In genomic region chr14:68306265-68306933, GRCh38 we compare ENCODE assay signal across 11 cellular contexts.
DNase-seq lines count a peak whose midpoint lies in the region; ATAC-seq and TF ChIP-seq lines count a peak whose summit lies in the region.
"Had no signal": no experiment of that assay in that cellular context is flagged by ENCODE, and none has a peak within 500 bp of the region (broad histone marks: within the 10 kb centered on the region; RNA-seq: fewer than 3 reads in every experiment).

No MANE protein-coding gene starts in this region.

- TF ChIP-seq POLR2A in HCT116 (IDR thresholded peaks at IDR 0.05; ENCODE audit: borderline replicate concordance, extremely low read depth, insufficient read depth, insufficient read length) = no peak
- no peak for TF ChIP-seq POLR2A in sigmoid colon (IDR thresholded peaks at IDR 0.05)

- no peak overlapping the region for H3K4me3 Mint-ChIP-seq in chondrocyte (ENCODE audit: unreplicated experiment)

- ATAC-seq in GM18520 (IDR thresholded peaks at IDR 0.05; ENCODE audit: unreplicated experiment) = peak; percentile 83
- ATAC-seq in HCT116 = no peak
- no peak for ATAC-seq in HG02678 (IDR thresholded peaks at IDR 0.05; ENCODE audit: unreplicated experiment)

- peaks cover 35% of the 10 kb centered on the region for H3K4me1 Mint-ChIP-seq in chondrocyte (ENCODE audit: low read depth)

- no peak overlapping the region for H3K4me2 ChIP-seq in HCT116 (ENCODE audit: low read length)
- H3K4me2 ChIP-seq in OCI-LY3 (ENCODE audit: low read length) = peak overlapping the region; percentile 46

- H3K9ac ChIP-seq in HCT116 (ENCODE audit: low read length) (no peak overlapping the region), OCI-LY3 (ENCODE audit: low read length) (no peak overlapping the region)

- RAD21 ChIA-PET in HCT116 (lab: Charles Lee; ENCODE audit: low non-redundant PET in 1 of 2, low total read pairs in 2 of 2, uncharacterized antibody in 2 of 2, unreplicated experiment in 2 of 2) = no interaction called here

- H3K27ac Mint-ChIP-seq in chondrocyte (ENCODE audit: unreplicated experiment) = no peak overlapping the region

- H3K9me2 ChIP-seq in HCT116 (ENCODE audit: insufficient read depth) = no peaks in the 10 kb centered on the region

- TF ChIP-seq EP300 in sigmoid colon (IDR thresholded peaks at IDR 0.05) = no peak

- H3K36me3 Mint-ChIP-seq in chondrocyte (ENCODE audit: low read depth) = peaks cover 4% of the 10 kb centered on the region

- POLR2A ChIA-PET in HCT116 (lab: Charles Lee) = interaction anchor here (0.7 kb wide), 1 partner anchor 56 kb away, joined by 3 read pairs; no protein-coding TSS in a partner anchor

- TF ChIP-seq CTCF in HCT116 (IDR thresholded peaks at IDR 0.05 in 2 of 3, conservative IDR thresholded peaks at IDR 0.05 in 1 of 3; ENCODE audit: borderline replicate concordance in 1 of 3, insufficient read depth in 1 of 3, low read depth in 2 of 3, low read length in 2 of 3) = no peak
- TF ChIP-seq CTCF in OCI-LY3 (IDR thresholded peaks at IDR 0.05; ENCODE audit: low read depth, low read length) = no peak
- no peak for TF ChIP-seq CTCF in sigmoid colon (IDR thresholded peaks at IDR 0.05)
- no peak for TF ChIP-seq CTCF in chondrocyte (IDR thresholded peaks at IDR 0.05)

- DNase-seq in HCT116 (ENCODE audit: low read depth, low spot score) (no peak), sigmoid colon (no peak), chondrocyte (ENCODE audit: low spot score) (no peak), OCI-M2 (lab: John Stamatoyannopoulos, UW; ENCODE audit: unreplicated experiment) (no peak)
- no peak for DNase-seq in activated CD4-positive, CD25-positive, alpha-beta regulatory T cell treated with anti-CD3 and anti-CD28 coated beads, Interleukin-2, amount 50 U/mL, for 72 hours
- DNase-seq: activated gamma-delta T cell; stimulated activated CD4-positive, alpha-beta T cell treated with anti-CD3 and anti-CD28 coated beads, Interleukin-2, amount 100 ng/mL, for 48 hours; T-helper 9 cell had no signal

- H2AFZ ChIP-seq in HCT116 (ENCODE audit: low read depth, low read length, poor library complexity, severe bottlenecking) (no peak overlapping the region), OCI-LY3 (ENCODE audit: low read depth, low read length) (no peak overlapping the region)

- H3K4me1 ChIP-seq in HCT116 (ENCODE audit: control insufficient read depth in 1 of 2, insufficient read depth in 2 of 2, low read length in 2 of 2) = peaks cover 13 to 25% of the 10 kb centered on the region in 2 experiments; a peak in 3 of 4 replicates
- peaks cover 47% of the 10 kb centered on the region for H3K4me1 ChIP-seq in OCI-LY3 (ENCODE audit: low read length)
- H3K4me1 ChIP-seq in sigmoid colon = peaks cover 0 to 49% (median 42%) of the 10 kb centered on the region in 4 donors

- H4K20me1 ChIP-seq in HCT116 (ENCODE audit: insufficient read depth) = no peaks in the 10 kb centered on the region
- no peaks in the 10 kb centered on the region for H4K20me1 ChIP-seq in OCI-LY3 (ENCODE audit: insufficient read depth, low read length)

- BruUV-seq in HCT116 (replicated peaks; lab: Mats Ljungman, UMichigan) = no TSS peak

- H3K27ac ChIP-seq in HCT116 (ENCODE audit: low read depth, low read length) = peak overlapping the region; percentile 36; the same call in 1 of the 2 replicates
- H3K27ac ChIP-seq in OCI-LY3 (ENCODE audit: low read length) = no peak overlapping the region
- peak overlapping the region in 3 of 4 donors; percentile 72 to 82 (median 78) for H3K27ac ChIP-seq in sigmoid colon

- no peak for TF ChIP-seq RAD21 in HCT116 (IDR thresholded peaks at IDR 0.05; ENCODE audit: low read depth)

- H3K4me3 ChIP-seq in HCT116 (replicated peaks in 1 of 2; ENCODE audit: low read depth in 1 of 2, low read length in 2 of 2) = no peak overlapping the region
- H3K4me3 ChIP-seq in OCI-LY3 (ENCODE audit: low read length) = no peak overlapping the region
- H3K4me3 ChIP-seq in sigmoid colon = no peak overlapping the region

- H3K79me2 ChIP-seq in HCT116 (ENCODE audit: insufficient read depth, low read length) = no peaks in the 10 kb centered on the region
- no peaks in the 10 kb centered on the region for H3K79me2 ChIP-seq in OCI-LY3 (ENCODE audit: low read length)

- H3K9me3 ChIP-seq in HCT116 (ENCODE audit: control insufficient read depth in 1 of 2, insufficient read depth in 1 of 2, low read depth in 1 of 2, low read length in 2 of 2) (peaks cover 0 to 5% of the 10 kb centered on the region in 2 experiments; a peak in 1 of 4 replicates), OCI-LY3 (ENCODE audit: insufficient read depth, low read length) (peaks cover 5% of the 10 kb centered on the region; the same call in 1 of the 2 replicates), sigmoid colon (no peaks in the 10 kb centered on the region)

- H3K36me3 ChIP-seq in HCT116 (ENCODE audit: control insufficient read depth in 1 of 2, insufficient read depth in 2 of 2, low read length in 2 of 2) (no peaks in the 10 kb centered on the region), OCI-LY3 (replicated peaks; ENCODE audit: low read depth, low read length) (no peaks in the 10 kb centered on the region), sigmoid colon (no peaks in the 10 kb centered on the region)

- WGBS in sigmoid colon, 2 donors = 23 to 68% methylated on average over 4 of the region's 4 CpGs

- peaks cover 5% of the 10 kb centered on the region for H3K9me3 Mint-ChIP-seq in chondrocyte (ENCODE audit: low read depth)

- H3K27me3 ChIP-seq in HCT116 (ENCODE audit: insufficient read depth, low read length) = no peaks in the 10 kb centered on the region
- peaks cover 7% of the 10 kb centered on the region for H3K27me3 ChIP-seq in OCI-LY3 (ENCODE audit: low read depth, low read length)
- H3K27me3 ChIP-seq in sigmoid colon = no peaks in the 10 kb centered on the region

- CTCF ChIA-PET in HCT116 (lab: Charles Lee) = no interaction called here

- no peaks in the 10 kb centered on the region for H3K27me3 Mint-ChIP-seq in chondrocyte (ENCODE audit: low read depth)

- intact Hi-C loops in HCT116 (cut with micrococcal nuclease) (no loop called here), sigmoid colon (cut with DNase I) (no loop called here)

TF ChIP-seq in HCT116, 20 proteins besides CTCF, POLR2A, EP300 and RAD21 (continues in another document):
- TF ChIP-seq SP1 (IDR thresholded peaks at IDR 0.05; ENCODE audit: low read depth) (no peak), SRF (IDR thresholded peaks at IDR 0.05; ENCODE audit: low read depth) (no peak), EGR1 (IDR thresholded peaks at IDR 0.05; ENCODE audit: low read depth) (no peak), YY1 (IDR thresholded peaks at IDR 0.05; ENCODE audit: extremely low read depth, insufficient replicate concordance, low read depth, low read length) (no peak), CBX3 (IDR thresholded peaks at IDR 0.05; ENCODE audit: low read depth) (no peak), TCF7L2 (IDR thresholded peaks at IDR 0.05; ENCODE audit: borderline replicate concordance, extremely low read depth, insufficient read depth, insufficient read length) (no peak), JUND (IDR thresholded peaks at IDR 0.05) (no peak), CEBPB (IDR thresholded peaks at IDR 0.05; ENCODE audit: low read depth) (no peak), ZNF274 (IDR thresholded peaks at IDR 0.05; ENCODE audit: low read depth, low read length) (no peak), POLR2AphosphoS5 (IDR thresholded peaks at IDR 0.05; ENCODE audit: low read depth, low read length) (no peak), EZH2phosphoT487 (IDR thresholded peaks at IDR 0.05; ENCODE audit: borderline replicate concordance) (no peak), ELF1 (IDR thresholded peaks at IDR 0.05; ENCODE audit: borderline replicate concordance, low read depth) (no peak), ZFX (IDR thresholded peaks at IDR 0.05) (no peak), SIN3A (IDR thresholded peaks at IDR 0.05; ENCODE audit: low read depth) (no peak)
- TF ChIP-seq, protein P1, sequence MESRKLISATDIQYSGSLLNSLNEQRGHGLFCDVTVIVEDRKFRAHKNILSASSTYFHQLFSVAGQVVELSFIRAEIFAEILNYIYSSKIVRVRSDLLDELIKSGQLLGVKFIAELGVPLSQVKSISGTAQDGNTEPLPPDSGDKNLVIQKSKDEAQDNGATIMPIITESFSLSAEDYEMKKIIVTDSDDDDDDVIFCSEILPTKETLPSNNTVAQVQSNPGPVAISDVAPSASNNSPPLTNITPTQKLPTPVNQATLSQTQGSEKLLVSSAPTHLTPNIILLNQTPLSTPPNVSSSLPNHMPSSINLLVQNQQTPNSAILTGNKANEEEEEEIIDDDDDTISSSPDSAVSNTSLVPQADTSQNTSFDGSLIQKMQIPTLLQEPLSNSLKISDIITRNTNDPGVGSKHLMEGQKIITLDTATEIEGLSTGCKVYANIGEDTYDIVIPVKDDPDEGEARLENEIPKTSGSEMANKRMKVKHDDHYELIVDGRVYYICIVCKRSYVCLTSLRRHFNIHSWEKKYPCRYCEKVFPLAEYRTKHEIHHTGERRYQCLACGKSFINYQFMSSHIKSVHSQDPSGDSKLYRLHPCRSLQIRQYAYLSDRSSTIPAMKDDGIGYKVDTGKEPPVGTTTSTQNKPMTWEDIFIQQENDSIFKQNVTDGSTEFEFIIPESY (IDR thresholded peaks at IDR 0.05; ENCODE audit: extremely low read depth, insufficient replicate concordance, low read length) = no peak
- TF ChIP-seq, protein P2, sequence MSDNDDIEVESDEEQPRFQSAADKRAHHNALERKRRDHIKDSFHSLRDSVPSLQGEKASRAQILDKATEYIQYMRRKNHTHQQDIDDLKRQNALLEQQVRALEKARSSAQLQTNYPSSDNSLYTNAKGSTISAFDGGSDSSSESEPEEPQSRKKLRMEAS (IDR thresholded peaks at IDR 0.05) = no peak
